In the genomic region with DNA sequence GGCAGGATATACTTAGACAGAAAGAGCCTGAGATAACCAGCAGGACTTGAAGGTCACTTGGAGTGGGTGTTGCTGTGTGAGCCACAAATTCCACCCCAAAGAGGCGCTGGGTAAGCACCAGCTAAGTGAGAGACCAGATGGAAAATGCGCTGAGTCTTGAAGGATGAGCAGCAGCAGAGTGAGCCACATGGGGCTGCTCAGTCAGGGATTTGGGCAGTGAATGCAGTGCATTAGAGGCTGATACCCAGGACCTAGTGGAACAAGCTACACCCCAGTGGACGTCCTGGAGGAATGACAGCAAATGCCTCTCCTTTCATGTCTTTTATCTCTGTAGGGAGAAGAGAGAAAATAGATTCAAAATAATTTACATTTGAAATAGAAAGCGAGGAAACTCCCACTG, we compare ENCODE assay signal across 31 cellular contexts. TPM values are rescaled to one million over a fixed set of nuclear protein-coding genes. Genes with fewer than 3 reads are reported as not detected.
"Had no signal": no experiment of that assay in that cellular context is flagged by ENCODE, and none has a peak within 500 bp of the region (broad histone marks: within the 10 kb centered on the region; RNA-seq: fewer than 3 reads in every experiment).

No MANE protein-coding gene starts in this region.

- H3K27ac Mint-ChIP-seq: activated CD8-positive, alpha-beta memory T cell treated with anti-CD3 and anti-CD28 coated beads, Interleukin-2, amount 10 ng/mL, durations not matched to agents 7 days and 5 days; activated naive CD4-positive, alpha-beta T cell treated with anti-CD3 and anti-CD28 coated beads, Interleukin-2, amount 50 U/mL, for 24 hours; activated T-cell treated with anti-CD3 and anti-CD28 coated beads, Interleukin-2, amount 50 U/mL, for 24 hours; activated T-helper 1 cell treated with anti-CD3 and anti-CD28 coated beads, Interleukin-12 subunit alpha, Interleukin-12 subunit beta, Interleukin-2, Interleukin-4 antibody, amounts not matched to agents 30 ng/mL and 10 ng/mL and 1 ng/mL, durations not matched to agents 14 hours and 24 hours and 36 hours; brain had no signal

- H3K27ac ChIP-seq: SK-N-MC, VCaP had no signal

- DNase-seq: activated CD4-positive, alpha-beta T cell treated with anti-CD3 and anti-CD28 coated beads for 48 hours; activated CD4-positive, alpha-beta T cell treated with anti-CD3 and anti-CD28 coated beads, Interleukin-2, amount 50 U/mL, for 48 hours; activated CD8-positive, alpha-beta memory T cell treated with anti-CD3 and anti-CD28 coated beads, Interleukin-2, amount 10 ng/mL, durations not matched to agents 7 days and 5 days; activated effector memory CD4-positive, alpha-beta T cell treated with Interleukin-2 at 50 U/mL for 16 hours; activated naive CD4-positive, alpha-beta T cell; activated T-cell treated with anti-CD3 and anti-CD28 coated beads, Interleukin-2, amount 50 U/mL, for 24 hours; amygdala; KG1; NCI-H1048; NCI-H146; NCI-H187 treated with DMSO at 0.1 percent for 48 hours; NCI-H2081 treated with DMSO at 0.1 percent for 48 hours; NCI-H446; NCI-H524 treated with DMSO at 0.1 percent for 48 hours; NCI-H748 treated with DMSO at 0.1 percent for 48 hours; OCI-M1; RPMI8226; T-helper 1 cell had no signal

- ATAC-seq: activated CD4-positive, CD25-positive, alpha-beta regulatory T cell treated with anti-CD3 and anti-CD28 coated beads, Interleukin-2, amount 50 U/mL, for 24 hours; activated CD8-positive, alpha-beta memory T cell treated with anti-CD3 and anti-CD28 coated beads, Interleukin-2, amount 10 ng/mL, durations not matched to agents 7 days and 5 days; Panc1; Right ventricle myocardium inferior had no signal

- H3K36me3 Mint-ChIP-seq: activated CD8-positive, alpha-beta memory T cell treated with anti-CD3 and anti-CD28 coated beads, Interleukin-2, amount 10 ng/mL, durations not matched to agents 7 days and 5 days; activated naive CD4-positive, alpha-beta T cell treated with anti-CD3 and anti-CD28 coated beads, Interleukin-2, amount 50 U/mL, for 24 hours; brain had no signal

- H3K4me3 Mint-ChIP-seq: activated CD8-positive, alpha-beta memory T cell treated with anti-CD3 and anti-CD28 coated beads, Interleukin-2, amount 10 ng/mL, durations not matched to agents 7 days and 5 days; activated naive CD4-positive, alpha-beta T cell treated with anti-CD3 and anti-CD28 coated beads, Interleukin-2, amount 50 U/mL, for 24 hours; activated T-cell treated with anti-CD3 and anti-CD28 coated beads, Interleukin-2, amount 50 U/mL, for 24 hours; activated T-helper 1 cell treated with anti-CD3 and anti-CD28 coated beads, Interleukin-12 subunit alpha, Interleukin-12 subunit beta, Interleukin-2, Interleukin-4 antibody, amounts not matched to agents 30 ng/mL and 10 ng/mL and 1 ng/mL, durations not matched to agents 14 hours and 24 hours and 36 hours; brain; central memory CD8-positive, alpha-beta T cell had no signal

- H3K9me3 Mint-ChIP-seq: activated naive CD4-positive, alpha-beta T cell treated with anti-CD3 and anti-CD28 coated beads, Interleukin-2, amount 50 U/mL, for 24 hours; activated T-cell treated with anti-CD3 and anti-CD28 coated beads, Interleukin-2, amount 50 U/mL, for 24 hours; activated T-helper 1 cell treated with anti-CD3 and anti-CD28 coated beads, Interleukin-12 subunit alpha, Interleukin-12 subunit beta, Interleukin-2, Interleukin-4 antibody, amounts not matched to agents 30 ng/mL and 10 ng/mL and 1 ng/mL, durations not matched to agents 14 hours and 24 hours and 36 hours; brain had no signal

- H3K4me1 Mint-ChIP-seq: activated CD8-positive, alpha-beta memory T cell treated with anti-CD3 and anti-CD28 coated beads, Interleukin-2, amount 10 ng/mL, durations not matched to agents 7 days and 5 days; activated naive CD4-positive, alpha-beta T cell treated with anti-CD3 and anti-CD28 coated beads, Interleukin-2, amount 50 U/mL, for 24 hours; central memory CD8-positive, alpha-beta T cell had no signal

- H3K27me3 Mint-ChIP-seq: activated CD8-positive, alpha-beta memory T cell treated with anti-CD3 and anti-CD28 coated beads, Interleukin-2, amount 10 ng/mL, durations not matched to agents 7 days and 5 days; activated naive CD4-positive, alpha-beta T cell treated with anti-CD3 and anti-CD28 coated beads, Interleukin-2, amount 50 U/mL, for 24 hours; central memory CD8-positive, alpha-beta T cell had no signal

- H3K4me3 ChIP-seq: SK-N-MC had no signal

RNA-seq across cellular contexts. Expression of a gene that starts 11.3 kb away (rescaled TPM):
- total RNA-seq: activated CD8-positive, alpha-beta memory T cell treated with anti-CD3 and anti-CD28 coated beads, Interleukin-2, amount 10 ng/mL, durations not matched to agents 7 days and 5 days; activated T-helper 1 cell treated with anti-CD3 and anti-CD28 coated beads, Interleukin-12 subunit alpha, Interleukin-12 subunit beta, Interleukin-2, Interleukin-4 antibody, amounts not matched to agents 30 ng/mL and 10 ng/mL and 1 ng/mL, durations not matched to agents 14 hours and 24 hours and 36 hours; astrocyte; LHCN-M2; M059J; Right ventricle myocardium inferior; T-helper 2 cell treated with Interferon-gamma antibody and Interleukin-4, amounts not matched to agents 100 ng/mL and 5 ng/mL, for 36 hours had no signal
